20 cellular contexts compared by ENCODE assay signal in genomic region chr21:43304621-43305335, GRCh38.
"Had no signal": no experiment of that assay in that cellular context is flagged by ENCODE, and none has a peak within 500 bp of the region (broad histone marks: within the 10 kb centered on the region; RNA-seq: fewer than 3 reads in every experiment).

No MANE protein-coding gene starts in this region.

- FAIRE-seq: small intestine had no signal

- H3K9me3 ChIP-seq: adrenal gland, esophagus muscularis mucosa, neutrophil, SK-N-SH had no signal

- H3K4me1 Mint-ChIP-seq: activated CD4-positive, alpha-beta T cell treated with anti-CD3 and anti-CD28 coated beads, Interleukin-2, amount 10 ng/mL, durations not matched to agents 7 days and 5 days; central memory CD8-positive, alpha-beta T cell had no signal

- H3K4me1 ChIP-seq: adrenal gland had no signal

- H3K36me3 Mint-ChIP-seq: brain; naive thymus-derived CD4-positive, alpha-beta T cell; T-cell; type B pancreatic cell had no signal

- ATAC-seq: naive thymus-derived CD4-positive, alpha-beta T cell; T-cell had no signal

- H3K27me3 ChIP-seq: adrenal gland, neutrophil had no signal

- H3K9me3 Mint-ChIP-seq: activated CD4-positive, alpha-beta T cell treated with anti-CD3 and anti-CD28 coated beads, Interleukin-2, amount 10 ng/mL, durations not matched to agents 7 days and 5 days; activated T-helper 1 cell treated with anti-CD3 and anti-CD28 coated beads, Interleukin-12 subunit alpha, Interleukin-12 subunit beta, Interleukin-2, Interleukin-4 antibody, amounts not matched to agents 30 ng/mL and 10 ng/mL and 1 ng/mL, durations not matched to agents 14 hours and 24 hours and 36 hours; central memory CD8-positive, alpha-beta T cell; naive thymus-derived CD4-positive, alpha-beta T cell; stimulated activated naive CD8-positive, alpha-beta T cell treated with anti-CD3 and anti-CD28 coated beads, Interleukin-15, Interleukin-2, amounts not matched to agents 100 ng/mL and 50 ng/mL, for 24 hours; T-cell; type B pancreatic cell had no signal

- H3K4me2 ChIP-seq: SK-N-SH had no signal

- H3K27me3 Mint-ChIP-seq: activated CD4-positive, alpha-beta T cell treated with anti-CD3 and anti-CD28 coated beads, Interleukin-2, amount 10 ng/mL, durations not matched to agents 7 days and 5 days; brain; naive thymus-derived CD4-positive, alpha-beta T cell; type B pancreatic cell had no signal

- H3K4me3 ChIP-seq: adrenal gland, esophagus muscularis mucosa had no signal

- H3K27ac Mint-ChIP-seq: activated CD4-positive, alpha-beta T cell treated with anti-CD3 and anti-CD28 coated beads, Interleukin-2, amount 10 ng/mL, durations not matched to agents 7 days and 5 days; activated T-helper 1 cell treated with anti-CD3 and anti-CD28 coated beads, Interleukin-12 subunit alpha, Interleukin-12 subunit beta, Interleukin-2, Interleukin-4 antibody, amounts not matched to agents 30 ng/mL and 10 ng/mL and 1 ng/mL, durations not matched to agents 14 hours and 24 hours and 36 hours; stimulated activated naive CD8-positive, alpha-beta T cell treated with anti-CD3 and anti-CD28 coated beads, Interleukin-15, Interleukin-2, amounts not matched to agents 100 ng/mL and 50 ng/mL, for 24 hours; T-cell had no signal

- H3K79me2 ChIP-seq: parathyroid adenoma had no signal

- H3K9ac ChIP-seq: parathyroid adenoma, SK-N-SH had no signal

- H3K4me3 Mint-ChIP-seq: activated CD4-positive, alpha-beta T cell treated with anti-CD3 and anti-CD28 coated beads, Interleukin-2, amount 10 ng/mL, durations not matched to agents 7 days and 5 days; activated T-helper 1 cell treated with anti-CD3 and anti-CD28 coated beads, Interleukin-12 subunit alpha, Interleukin-12 subunit beta, Interleukin-2, Interleukin-4 antibody, amounts not matched to agents 30 ng/mL and 10 ng/mL and 1 ng/mL, durations not matched to agents 14 hours and 24 hours and 36 hours; central memory CD8-positive, alpha-beta T cell; naive thymus-derived CD4-positive, alpha-beta T cell; stimulated activated naive CD8-positive, alpha-beta T cell treated with anti-CD3 and anti-CD28 coated beads, Interleukin-15, Interleukin-2, amounts not matched to agents 100 ng/mL and 50 ng/mL, for 24 hours; T-cell; type B pancreatic cell had no signal

- H3K27ac ChIP-seq: adrenal gland, esophagus muscularis mucosa, neutrophil, parathyroid adenoma had no signal

- H2AFZ ChIP-seq: parathyroid adenoma had no signal

- DNase-seq: activated CD4-positive, alpha-beta T cell treated with anti-CD3 and anti-CD28 coated beads, Interleukin-2, amount 10 ng/mL, durations not matched to agents 7 days and 5 days; activated naive CD4-positive, alpha-beta T cell treated with Interleukin-2 at 50 U/mL for 16 hours; cortex of kidney; effector CD4-positive, alpha-beta T cell; naive thymus-derived CD4-positive, alpha-beta T cell; SK-N-SH; small intestine; stimulated activated CD4-positive, alpha-beta T cell treated with anti-CD3 and anti-CD28 coated beads, Interleukin-4, amount 100 ng/mL, for 4 hours; stimulated activated CD8-positive, alpha-beta memory T cell treated with anti-CD3 and anti-CD28 coated beads, Interleukin-4, amount 100 ng/mL, for 48 hours; T-cell; T-helper 9 cell had no signal

- H3K36me3 ChIP-seq: adrenal gland, esophagus muscularis mucosa, neutrophil had no signal
